8 cellular contexts compared by ENCODE assay signal in genomic region chr3:158672293-158673176, GRCh38. TPM values are rescaled to one million over a fixed set of nuclear protein-coding genes. Genes with fewer than 3 reads are reported as not detected.
DNase-seq lines count a peak whose midpoint lies in the region; ATAC-seq and TF ChIP-seq lines count a peak whose summit lies in the region.

TSS of gene LXN (minus strand) at chr3:158672648. CDS start at chr3:158672478, 170 bp downstream.

- H3F3A ChIP-seq in PC-3 (ENCODE audit: low read length, unreplicated experiment) = no peaks in the 10 kb centered on the region
- peaks cover 10% of the 10 kb centered on the region for H3F3A ChIP-seq in neural progenitor cell (ENCODE audit: low read depth)

- peaks cover 13% of the 10 kb centered on the region for H3K4me1 Mint-ChIP-seq in neural progenitor cell

- H3K9me2 ChIP-seq in PC-3 (replicated peaks; ENCODE audit: low read length) = no peaks in the 10 kb centered on the region

- no peaks in the 10 kb centered on the region for H4K20me1 ChIP-seq in PC-3 (ENCODE audit: low read length)
- H4K20me1 ChIP-seq in neural progenitor cell (ENCODE audit: low read depth) = no peaks in the 10 kb centered on the region

- peaks cover 2% of the 10 kb centered on the region for H3K27me3 Mint-ChIP-seq in neural progenitor cell (ENCODE audit: insufficient read depth, low read depth)

- H3K4me2 ChIP-seq in PC-3 (ENCODE audit: low read length) (peak within 1 kb of the TSS; percentile 82), neural progenitor cell (peak within 1 kb of the TSS; percentile 77)

- peak within 1 kb of the TSS; percentile 87 for H3K4me3 Mint-ChIP-seq in neural progenitor cell

- no peaks in the 10 kb centered on the region for H3K9me3 ChIP-seq in PC-3 (ENCODE audit: low read length)
- no peaks in the 10 kb centered on the region for H3K9me3 ChIP-seq in neural progenitor cell (ENCODE audit: low read depth)
- no peaks in the 10 kb centered on the region for H3K9me3 ChIP-seq in stomach

- H2AFZ ChIP-seq in PC-3 (ENCODE audit: low read length) (peak within 1 kb of the TSS; percentile 5; the same call in 1 of the 2 replicates), neural progenitor cell (replicated peaks) (peak within 1 kb of the TSS; percentile 83)

- peak within 1 kb of the TSS; percentile 87 for H3K27ac Mint-ChIP-seq in neural progenitor cell

- no peak for TF ChIP-seq POLR2A in stomach (IDR thresholded peaks at IDR 0.05)

- H3K79me2 ChIP-seq in PC-3 (ENCODE audit: low read length) (peaks cover 50% of the 10 kb centered on the region), neural progenitor cell (ENCODE audit: low read depth) (no peaks in the 10 kb centered on the region)

- TF ChIP-seq EP300 in stomach (IDR thresholded peaks at IDR 0.05) = no peak

- DNase-seq in PC-3 (peak; percentile 91), foreskin keratinocyte (peak; percentile 61 to 81), neural progenitor cell (ENCODE audit: low spot score) (peak; percentile 94), stomach (peak; percentile 90), SW480 (ENCODE audit: low spot score) (no peak)
- peak; percentile 18 to 60 (median 36) for DNase-seq in activated naive CD4-positive, alpha-beta T cell (lab: John Stamatoyannopoulos, UW)

- ATAC-seq in GM18508 (IDR thresholded peaks at IDR 0.05; ENCODE audit: insufficient read depth, unreplicated experiment) (peak; percentile 99), HG02852 (IDR thresholded peaks at IDR 0.05; ENCODE audit: unreplicated experiment) (peak; percentile 99), PC-3 (peak; percentile 98), foreskin keratinocyte (peak; percentile 100)

- intact Hi-C loops in PC-3 (cut with micrococcal nuclease) = loop anchor here (1.0 kb wide), 3 partner anchors 51 to 119 kb away; no protein-coding TSS in a partner anchor
- intact Hi-C loops in stomach (cut with DNase I; ENCODE audit: low total_unique reads) = loop anchor here (10.0 kb wide), 1 partner anchor 122 kb away; no protein-coding TSS in a partner anchor

- H3K27me3 ChIP-seq in PC-3 (ENCODE audit: low read length) (no peaks in the 10 kb centered on the region), foreskin keratinocyte (no peaks in the 10 kb centered on the region), neural progenitor cell (no peaks in the 10 kb centered on the region), stomach (no peaks in the 10 kb centered on the region)

- POLR2A ChIA-PET in PC-3 (lab: Charles Lee; ENCODE audit: unreplicated experiment) = interaction anchor here (1.0 kb wide), 1 partner anchor 50 kb away, joined by 7 read pairs; no protein-coding TSS in a partner anchor

- BruUV-seq in PC-3 (replicated peaks; lab: Mats Ljungman, UMichigan) = no TSS peak

- CTCF ChIA-PET in PC-3 (lab: Charles Lee) = interaction anchor here (0.6 to 1.1 kb wide), 3 partner anchors 28 to 50 kb away, joined by 3 to 6 read pairs (median 5); partner anchors contain the start of gene GFM1

- H3K27ac ChIP-seq in PC-3 (ENCODE audit: low read length) = peak within 1 kb of the TSS; percentile 94
- no peak within 1 kb of the TSS for H3K27ac ChIP-seq in foreskin keratinocyte
- no peak within 1 kb of the TSS for H3K27ac ChIP-seq in neural progenitor cell
- peak within 1 kb of the TSS; percentile 78 to 87 (median 84) for H3K27ac ChIP-seq in stomach

- TF ChIP-seq CTCF in PC-3 (conservative IDR thresholded peaks at IDR 0.05; ENCODE audit: low read depth, low read length) (peak; percentile 73), foreskin keratinocyte (conservative IDR thresholded peaks at IDR 0.05) (peak; percentile 88), neural progenitor cell (IDR thresholded peaks at IDR 0.05) (peak; percentile 73), stomach (IDR thresholded peaks at IDR 0.05) (peak in 5 of 7 experiments; percentile 43 to 64 (median 55))

- no peaks in the 10 kb centered on the region for H3K9me3 Mint-ChIP-seq in neural progenitor cell

- H3K4me1 ChIP-seq in PC-3 (ENCODE audit: insufficient read depth, low read length) (peaks cover 8% of the 10 kb centered on the region), foreskin keratinocyte (peaks cover 6% of the 10 kb centered on the region), neural progenitor cell (peaks cover 9% of the 10 kb centered on the region), stomach (peaks cover 0 to 30% (median 13%) of the 10 kb centered on the region in 4 donors)

- WGBS in stomach, 5 donors = 3 to 8% (median 6%) methylated on average over 22 to 27 of the region's 27 CpGs

- H3K36me3 Mint-ChIP-seq in neural progenitor cell = peaks cover 6% of the 10 kb centered on the region

- H3K9ac ChIP-seq in PC-3 (ENCODE audit: low read length) (peak within 1 kb of the TSS; percentile 99), neural progenitor cell (peak within 1 kb of the TSS; percentile 54)

- peaks cover 37% of the 10 kb centered on the region for H3K36me3 ChIP-seq in PC-3 (ENCODE audit: low read depth, low read length)
- peaks cover 7% of the 10 kb centered on the region for H3K36me3 ChIP-seq in neural progenitor cell
- H3K36me3 ChIP-seq in stomach = peaks cover 9 to 39% (median 32%) of the 10 kb centered on the region in 4 donors

- H3K4me3 ChIP-seq in PC-3 (ENCODE audit: low read length) = peak within 1 kb of the TSS; percentile 75
- H3K4me3 ChIP-seq in neural progenitor cell = peak within 1 kb of the TSS; percentile 60
- H3K4me3 ChIP-seq in stomach = peak within 1 kb of the TSS; percentile 51 to 58 (median 57)

RNA-seq across cellular contexts. Expression of gene LXN, which starts in this region (rescaled TPM):
- total RNA-seq in PC-3 (2014; rRNA removed) (332 and 471 TPM in 2 replicates), foreskin keratinocyte (7.8 and 11.0 TPM in 2 replicates), neural progenitor cell (ENCODE audit: low replicate concordance) (20.7 and 25.9 TPM in 2 replicates), stomach (10 to 100 TPM in 2 of 5 donors, 1 to 10 TPM in 3; 1.8 to 20.3 (median 8.7) TPM)
- polyA plus RNA-seq in foreskin keratinocyte (7.9 and 11.4 TPM in 2 replicates), stomach (10 to 100 TPM; 13.7 to 20.9 (median 15.1) TPM)

Comparison
In these comparisons a context has a peak if more than half of its experiments do, and no peak if none do; other contexts are left out.
1. RNA of gene LXN (total RNA-seq): 332 to 471 TPM in PC-3; 20.7 to 25.9 TPM in neural progenitor cell, 1.8 to 20.3 TPM in stomach and 7.8 to 11.0 TPM in foreskin keratinocyte; every median in the first group is over 10 times any median in the second.
2. H3K27ac ChIP-seq: peak in PC-3 (single experiment) and stomach (5 of 5); none in foreskin keratinocyte (single experiment) and neural progenitor cell (single experiment).
3. Peak in every context shown above with its lines, with median percentiles within 50 percentile points of each other: ATAC-seq, H3K4me3 ChIP-seq and CTCF ChIP-seq.